In the genomic region with DNA sequence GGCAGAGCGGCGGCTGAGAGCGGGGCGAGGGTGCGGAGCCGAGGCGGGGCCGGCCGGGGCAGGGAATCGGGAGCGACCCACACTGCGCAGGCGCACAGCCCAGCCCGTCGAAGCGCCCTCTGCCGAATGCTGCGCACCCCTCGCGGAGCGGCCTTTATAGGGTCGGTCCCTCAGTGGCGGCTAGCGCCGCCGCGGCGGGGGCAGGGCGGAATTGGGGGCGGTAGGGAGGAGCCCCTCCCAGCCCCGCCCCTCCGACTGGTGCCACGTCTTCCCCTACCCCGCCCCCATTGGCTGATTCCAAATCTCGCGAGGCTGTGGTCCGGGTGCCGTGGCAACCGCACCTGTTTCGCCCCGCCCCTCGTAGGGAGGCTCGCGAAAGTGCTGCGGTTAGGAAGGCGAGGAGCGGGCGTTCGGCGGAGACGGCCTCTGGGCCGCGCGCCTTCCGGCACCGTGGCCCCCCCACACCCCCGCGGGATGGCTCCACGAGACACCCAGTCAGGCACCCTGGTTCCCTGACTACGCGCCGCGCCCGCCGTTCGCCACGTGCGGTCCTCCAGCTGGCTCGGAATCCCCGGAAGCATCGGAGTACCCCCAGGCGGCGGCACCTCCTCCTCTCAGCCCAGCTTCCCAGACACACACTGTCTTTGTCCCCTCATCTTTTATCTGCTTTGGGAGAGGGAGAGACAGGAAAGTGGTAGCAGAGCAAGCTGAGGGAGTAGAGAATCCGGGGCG, we compare ENCODE assay signal across 8 cellular contexts. TPM values are rescaled to one million over a fixed set of nuclear protein-coding genes. Genes with fewer than 3 reads are reported as not detected.
A peak's percentile ranks its signal among the peaks of the same experiment; 100 is the strongest.
DNase-seq lines count a peak whose midpoint lies in the region; ATAC-seq and TF ChIP-seq lines count a peak whose summit lies in the region.

EHD1 (minus strand) TSS at position 128 of the 732 bp plus-strand sequence. CDS start 157 bp downstream, outside the sequence.

- H3K27ac ChIP-seq in gastroesophageal sphincter = peak within 1 kb of the TSS; percentile 73 to 97 (median 97)

- H3K4me3 ChIP-seq in GM06990 (replicated peaks; ENCODE audit: low read depth, low read length) (peak within 1 kb of the TSS; percentile 99), HFF-Myc (replicated peaks; ENCODE audit: low read depth, low read length) (peak within 1 kb of the TSS; percentile 85), gastroesophageal sphincter (peak within 1 kb of the TSS; percentile 74 to 92)

- peak; percentile 48 for TF ChIP-seq CTCF in GM06990 (IDR thresholded peaks at IDR 0.05; ENCODE audit: insufficient read depth, low read length, poor library complexity, severe bottlenecking)
- TF ChIP-seq CTCF in HFF-Myc (IDR thresholded peaks at IDR 0.05; ENCODE audit: low read depth, low read length, missing control alignments) = peak; percentile 53
- TF ChIP-seq CTCF in gastroesophageal sphincter (IDR thresholded peaks at IDR 0.05) = peak in 3 of 4 experiments; percentile 59 to 64 (median 60)

- intact Hi-C loops in activated naive CD4-positive, alpha-beta T cell treated with anti-CD3 and anti-CD28 coated beads for 36 hours (cut with micrococcal nuclease) = loop anchor here (1.0 to 5.0 kb wide), 7 partner anchors 10 to 636 kb away; partner anchors contain the start of genes ATG2A, FKBP2 and SF1

- TF ChIP-seq POLR2A in gastroesophageal sphincter (IDR thresholded peaks at IDR 0.05) = peak; percentile 99

- peak within 1 kb of the TSS; percentile 96 for H3K27ac Mint-ChIP-seq in activated naive CD4-positive, alpha-beta T cell treated with anti-CD3 and anti-CD28 coated beads for 36 hours

- no peaks in the 10 kb centered on the region for H3K9me3 Mint-ChIP-seq in activated naive CD4-positive, alpha-beta T cell treated with anti-CD3 and anti-CD28 coated beads for 36 hours

- CTCF ChIA-PET in activated naive CD4-positive, alpha-beta T cell treated with anti-CD3 and anti-CD28 coated beads for 36 hours (lab: Charles Lee) = interaction anchor here (0.5 to 30.8 kb wide), 4 partner anchors 9 to 400 kb away, joined by 3 to 992 read pairs (median 4); partner anchors contain the start of gene CDC42BPG

- no peak for TF ChIP-seq EP300 in gastroesophageal sphincter (IDR thresholded peaks at IDR 0.05)

- peak; percentile 91 for ATAC-seq in gastroesophageal sphincter

- 0 to 1% methylated on average over 2 to 14 of the region's 75 CpGs for WGBS in gastroesophageal sphincter (ENCODE audit: low coverage in 1 of 2), 2 donors

- no peaks in the 10 kb centered on the region for H3K9me3 ChIP-seq in gastroesophageal sphincter

- DNase-seq in GM06990 (ENCODE audit: extremely low read depth, insufficient read length) (peak; percentile 99), HFF-Myc (ENCODE audit: extremely low read depth, low read depth) (peak; percentile 89), MV-4-11 (lab: John Stamatoyannopoulos, UW) (peak; percentile 96), SK-MEL-5 (ENCODE audit: low read depth, low spot score) (peak; percentile 94), non-pigmented ciliary epithelial cell (ENCODE audit: low read depth) (peak; percentile 84), superior temporal gyrus (ENCODE audit: extremely low spot score) (peak; percentile 97)
- peak; percentile 100 for DNase-seq in activated naive CD4-positive, alpha-beta T cell treated with anti-CD3 and anti-CD28 coated beads for 36 hours

- H3K36me3 ChIP-seq in GM06990 (ENCODE audit: control insufficient read depth, insufficient read depth, low read length) = peaks cover 10% of the 10 kb centered on the region
- peaks cover 0 to 7% of the 10 kb centered on the region in 2 donors for H3K36me3 ChIP-seq in gastroesophageal sphincter

- H3K27me3 ChIP-seq in GM06990 (replicated peaks; ENCODE audit: control insufficient read depth, insufficient read depth, low read length) (no peaks in the 10 kb centered on the region), gastroesophageal sphincter (no peaks in the 10 kb centered on the region)

- peaks cover 0 to 64% (median 30%) of the 10 kb centered on the region in 3 donors for H3K4me1 ChIP-seq in gastroesophageal sphincter

- in situ Hi-C loops in SK-MEL-5 (cut with HindIII; ENCODE audit: low pct_unique_long_range_greater_than_20kb, low sequenced_read_pairs) = no loop called here

- no peaks in the 10 kb centered on the region for H3K27me3 Mint-ChIP-seq in activated naive CD4-positive, alpha-beta T cell treated with anti-CD3 and anti-CD28 coated beads for 36 hours (ENCODE audit: low read depth)

- peaks cover 34% of the 10 kb centered on the region for H3K36me3 Mint-ChIP-seq in activated naive CD4-positive, alpha-beta T cell treated with anti-CD3 and anti-CD28 coated beads for 36 hours (ENCODE audit: low read depth)

- peaks cover 58% of the 10 kb centered on the region for H3K4me1 Mint-ChIP-seq in activated naive CD4-positive, alpha-beta T cell treated with anti-CD3 and anti-CD28 coated beads for 36 hours (ENCODE audit: low read depth)

- H3K4me3 Mint-ChIP-seq in activated naive CD4-positive, alpha-beta T cell treated with anti-CD3 and anti-CD28 coated beads for 36 hours = peak within 1 kb of the TSS; percentile 93

RNA-seq across cellular contexts. Expression of gene EHD1, which starts in this region (rescaled TPM):
- 9.7 and 12.6 TPM in 2 replicates for total RNA-seq in SK-MEL-5 (2014; rRNA removed; shearing (Covaris generic))
- polyA plus RNA-seq in SK-MEL-5 (2015; cell fraction: cytosol; rRNA removed) = 23.8 and 42.0 TPM in 2 replicates
- polyA plus RNA-seq in SK-MEL-5 (2015; cell fraction: nucleus; rRNA removed) = 14.1 and 14.9 TPM in 2 replicates
- 100 to 1,000 TPM; 124 to 132 TPM for total RNA-seq in activated naive CD4-positive, alpha-beta T cell treated with anti-CD3 and anti-CD28 coated beads for 36 hours
- total RNA-seq in gastroesophageal sphincter = 100 to 1,000 TPM in 2 of 4 donors, 10 to 100 TPM in 2; 92.1 to 188 (median 101) TPM

Comparison
In these comparisons a context has a peak if more than half of its experiments do, and no peak if none do; other contexts are left out.
1. Peak in every context shown above with its lines: DNase-seq, ATAC-seq, H3K4me3 ChIP-seq and H3K27ac ChIP-seq.